In the genomic region with DNA sequence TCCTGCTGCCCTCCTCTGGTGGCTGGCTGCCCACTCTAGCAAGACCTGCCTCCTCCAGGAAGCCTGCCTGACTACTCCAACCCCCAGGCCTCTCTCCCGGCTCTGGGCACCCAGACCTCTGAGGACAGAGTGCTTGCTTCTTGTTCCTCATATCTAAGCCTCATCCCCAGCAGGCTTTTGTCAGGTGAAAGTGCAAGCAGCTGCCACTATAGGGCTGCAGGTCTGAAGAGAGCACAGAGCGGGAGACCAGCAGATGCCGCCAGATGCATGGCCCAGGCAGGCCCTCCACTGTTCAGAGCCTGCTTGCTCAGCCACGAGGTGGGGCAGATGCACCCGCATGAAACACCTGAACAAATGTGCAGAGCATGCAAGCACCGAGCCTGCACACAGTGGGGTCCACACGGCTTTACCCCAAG, we compare ENCODE assay signal across 24 cellular contexts.
DNase-seq lines count a peak whose midpoint lies in the region; ATAC-seq and TF ChIP-seq lines count a peak whose summit lies in the region.
"Had no signal": no experiment of that assay in that cellular context is flagged by ENCODE, and none has a peak within 500 bp of the region (broad histone marks: within the 10 kb centered on the region; RNA-seq: fewer than 3 reads in every experiment).

No MANE protein-coding gene starts in this region.

- no peak overlapping the region for H3K27ac ChIP-seq in RWPE2 (ENCODE audit: poor library complexity, severe bottlenecking)
- H3K27ac ChIP-seq: cardiac muscle cell, left ventricle myocardium inferior, RWPE1, suprapubic skin had no signal

- TF ChIP-seq CTCF in RWPE2 (IDR thresholded peaks at IDR 0.05; ENCODE audit: poor library complexity, severe bottlenecking) = peak; percentile 19

- H3K9me3 ChIP-seq in RWPE2 (ENCODE audit: severe bottlenecking) = no peaks in the 10 kb centered on the region
- H3K9me3 ChIP-seq: HAP-1, left ventricle myocardium inferior, mucosa of descending colon, suprapubic skin had no signal

- H3K27me3 ChIP-seq in RWPE2 (ENCODE audit: insufficient read depth, poor library complexity, severe bottlenecking) = no peaks in the 10 kb centered on the region

- H3K36me3 ChIP-seq in RWPE2 (ENCODE audit: low read depth) = no peaks in the 10 kb centered on the region
- H3K36me3 ChIP-seq: cardiac muscle cell, HAP-1, left ventricle myocardium inferior, suprapubic skin had no signal

- H3K4me1 ChIP-seq in RWPE2 (ENCODE audit: insufficient read depth, poor library complexity, severe bottlenecking) = no peaks in the 10 kb centered on the region
- H3K4me1 ChIP-seq: HAP-1 had no signal

- DNase-seq in NCI-H2196 (lab: John Stamatoyannopoulos, UW; ENCODE audit: unreplicated experiment) = peak; percentile 2
- DNase-seq in NCI-H2196 treated with DMSO at 0.1 percent for 48 hours (lab: John Stamatoyannopoulos, UW; ENCODE audit: unreplicated experiment) = no peak
- DNase-seq in HuH-7 (ENCODE audit: low spot score) = peak; percentile 31
- DNase-seq in RWPE2 (ENCODE audit: low spot score) = peak; percentile 53
- peak; percentile 79 for DNase-seq in mesenteric fat pad (ENCODE audit: low spot score)
- no peak for DNase-seq in activated naive CD8-positive, alpha-beta T cell treated with anti-CD3 and anti-CD28 coated beads, Interleukin-2, amount 50 U/mL, for 24 hours
- no peak for DNase-seq in HUDEP-2 (lab: John Stamatoyannopoulos, UW; ENCODE audit: unreplicated experiment in 76 of 76)
- DNase-seq in posterior vena cava (ENCODE audit: low spot score) = no peak
- DNase-seq: activated CD4-positive, alpha-beta T cell treated with anti-CD3 and anti-CD28 coated beads, Interleukin-2, amount 10 ng/mL, durations not matched to agents 7 days and 5 days; activated CD8-positive, alpha-beta memory T cell treated with anti-CD3 and anti-CD28 coated beads, Interleukin-2, amount 50 U/mL, for 4 hours; amniotic stem cell; C1 segment of cervical spinal cord; effector CD4-positive, alpha-beta T cell; left ventricle myocardium inferior; mucosa of descending colon; NCI-H2029 treated with DMSO at 0.1 percent for 48 hours; NK-92 treated with Interleukin-12 subunit alpha and Interleukin-12 subunit beta, amount 100 ng/mL, for 24 hours; retina; SW 1271 had no signal

- H3K4me3 Mint-ChIP-seq in activated naive CD8-positive, alpha-beta T cell treated with anti-CD3 and anti-CD28 coated beads, Interleukin-2, amount 50 U/mL, for 24 hours = no peak overlapping the region
- H3K4me3 Mint-ChIP-seq: activated CD4-positive, alpha-beta T cell treated with anti-CD3 and anti-CD28 coated beads, Interleukin-2, amount 10 ng/mL, durations not matched to agents 7 days and 5 days; IgD-negative memory B cell had no signal

- peaks cover 7% of the 10 kb centered on the region for H3K27me3 Mint-ChIP-seq in activated naive CD8-positive, alpha-beta T cell treated with anti-CD3 and anti-CD28 coated beads, Interleukin-2, amount 50 U/mL, for 24 hours

- no peak overlapping the region for H3K4me3 ChIP-seq in RWPE2 (ENCODE audit: severe bottlenecking)
- H3K4me3 ChIP-seq: cardiac muscle cell, HAP-1, left ventricle myocardium inferior, mucosa of descending colon, suprapubic skin had no signal

- intact Hi-C loops in posterior vena cava (cut with DNase I) = no loop called here

- no peaks in the 10 kb centered on the region for H3K4me1 Mint-ChIP-seq in activated naive CD8-positive, alpha-beta T cell treated with anti-CD3 and anti-CD28 coated beads, Interleukin-2, amount 50 U/mL, for 24 hours
- H3K4me1 Mint-ChIP-seq: activated CD4-positive, alpha-beta T cell treated with anti-CD3 and anti-CD28 coated beads, Interleukin-2, amount 10 ng/mL, durations not matched to agents 7 days and 5 days had no signal

- H3K9me3 Mint-ChIP-seq in activated naive CD8-positive, alpha-beta T cell treated with anti-CD3 and anti-CD28 coated beads, Interleukin-2, amount 50 U/mL, for 24 hours = no peaks in the 10 kb centered on the region
- H3K9me3 Mint-ChIP-seq: activated CD4-positive, alpha-beta T cell treated with anti-CD3 and anti-CD28 coated beads, Interleukin-2, amount 10 ng/mL, durations not matched to agents 7 days and 5 days had no signal

- no peaks in the 10 kb centered on the region for H3K36me3 Mint-ChIP-seq in activated naive CD8-positive, alpha-beta T cell treated with anti-CD3 and anti-CD28 coated beads, Interleukin-2, amount 50 U/mL, for 24 hours (ENCODE audit: low read depth)
- H3K36me3 Mint-ChIP-seq: IgD-negative memory B cell had no signal

- no peak overlapping the region for H3K27ac Mint-ChIP-seq in activated naive CD8-positive, alpha-beta T cell treated with anti-CD3 and anti-CD28 coated beads, Interleukin-2, amount 50 U/mL, for 24 hours
- H3K27ac Mint-ChIP-seq: activated CD4-positive, alpha-beta T cell treated with anti-CD3 and anti-CD28 coated beads, Interleukin-2, amount 10 ng/mL, durations not matched to agents 7 days and 5 days; IgD-negative memory B cell had no signal

- no peak for ATAC-seq in RWPE2 (ENCODE audit: low read depth)
- no peak for ATAC-seq in activated naive CD8-positive, alpha-beta T cell treated with anti-CD3 and anti-CD28 coated beads, Interleukin-2, amount 50 U/mL, for 24 hours
- ATAC-seq: mucosa of descending colon had no signal

Comparison
In these comparisons a context has a peak if more than half of its experiments do, and no peak if none do; other contexts are left out.
1. DNase-seq: peak in NCI-H2196 (single experiment), HuH-7 (single experiment), RWPE2 (single experiment) and mesenteric fat pad (single experiment); none in NCI-H2196 treated with DMSO at 0.1 percent for 48 hours (single experiment), activated naive CD8-positive, alpha-beta T cell treated with anti-CD3 and anti-CD28 coated beads, Interleukin-2, amount 50 U/mL, for 24 hours (single experiment), HUDEP-2 (0 of 76) and posterior vena cava (single experiment).